Comparison of ENCODE assay signal across 10 cellular contexts in genomic region chr5:79829260-79829659, GRCh38.
DNase-seq lines count a peak whose midpoint lies in the region; ATAC-seq and TF ChIP-seq lines count a peak whose summit lies in the region.
"Had no signal": no experiment of that assay in that cellular context is flagged by ENCODE, and none has a peak within 500 bp of the region (broad histone marks: within the 10 kb centered on the region; RNA-seq: fewer than 3 reads in every experiment).

No MANE protein-coding gene starts in this region.

- TF ChIP-seq CTCF in GM12874 (IDR thresholded peaks at IDR 0.05; ENCODE audit: insufficient read depth, low read depth, low read length): peak; percentile 39

- peak; percentile 77 for ATAC-seq in SK-N-SH treated with all-trans-retinoic acid at 6 μM for 48 hours
- no peak for ATAC-seq in GM21367 (IDR thresholded peaks at IDR 0.05; ENCODE audit: unreplicated experiment)
- ATAC-seq in HG02973 (IDR thresholded peaks at IDR 0.05; ENCODE audit: unreplicated experiment): no peak
- ATAC-seq in HG03045 (IDR thresholded peaks at IDR 0.05; ENCODE audit: unreplicated experiment): no peak
- ATAC-seq: activated T-helper 17 cell treated with anti-CD3 and anti-CD28 coated beads, Interleukin-2, amount 50 U/mL, for 72 hours; naive thymus-derived CD8-positive, alpha-beta T cell had no signal

- peak; percentile 21 for DNase-seq in AG20443 (ENCODE audit: low spot score)
- DNase-seq in iPS-NIHi7 (ENCODE audit: extremely low spot score): peak; percentile 77
- DNase-seq in foreskin melanocyte: no peak
- DNase-seq: naive thymus-derived CD8-positive, alpha-beta T cell had no signal

TF ChIP-seq in SK-N-SH treated with all-trans-retinoic acid at 6 μM for 48 hours, 23 proteins besides CTCF, POLR2A, EP300 and RAD21:
- TF ChIP-seq ZNF8 (CRISPR knock-in tag; IDR thresholded peaks at IDR 0.05): no peak
- no peak for TF ChIP-seq BACH2 (CRISPR knock-in tag; IDR thresholded peaks at IDR 0.05; ENCODE audit: borderline replicate concordance)
- no peak for TF ChIP-seq TOX (CRISPR knock-in tag; IDR thresholded peaks at IDR 0.05; ENCODE audit: borderline replicate concordance)
- TF ChIP-seq SNAI2 (CRISPR knock-in tag; IDR thresholded peaks at IDR 0.05): no peak
- TF ChIP-seq ISL1 (CRISPR knock-in tag; IDR thresholded peaks at IDR 0.05): no peak
- no peak for TF ChIP-seq CSRNP3 (CRISPR knock-in tag; IDR thresholded peaks at IDR 0.05)
- TF ChIP-seq TSHZ2 (CRISPR knock-in tag; IDR thresholded peaks at IDR 0.05): no peak
- TF ChIP-seq CSDC2 (CRISPR knock-in tag; IDR thresholded peaks at IDR 0.05): no peak
TF ChIP-seq in SK-N-SH treated with all-trans-retinoic acid at 6 μM for 48 hours: peak in this region for 0.
